27 cellular contexts compared by ENCODE assay signal in genomic region chr20:1902188-1902587, GRCh38. TPM values are rescaled to one million over a fixed set of nuclear protein-coding genes. Genes with fewer than 3 reads are reported as not detected.
DNase-seq lines count a peak whose midpoint lies in the region; ATAC-seq, FAIRE-seq and TF ChIP-seq lines count a peak whose summit lies in the region.
"Had no signal": no experiment of that assay in that cellular context is flagged by ENCODE, and none has a peak within 500 bp of the region (broad histone marks: within the 10 kb centered on the region; RNA-seq: fewer than 3 reads in every experiment).

No MANE protein-coding gene starts in this region.

- ATAC-seq in HepG2 (no peak), right lobe of liver (no peak)
- ATAC-seq: A549, GM12878, HCT116 had no signal

- CTCF ChIA-PET in HepG2 (lab: Yijun Ruan, JAX; ENCODE audit: low intra/inter-chr PET ratio, low total read pairs), result no interaction called here

- no peaks in the 10 kb centered on the region for H3K36me3 ChIP-seq in HepG2 (replicated peaks in 1 of 2; ENCODE audit: control insufficient read depth in 1 of 2, insufficient read depth in 2 of 2, low read length in 2 of 2)
- H3K36me3 ChIP-seq in right lobe of liver, result peaks cover 0 to 10% (median 0%) of the 10 kb centered on the region in 4 donors
- no peaks in the 10 kb centered on the region for H3K36me3 ChIP-seq in endodermal cell (ENCODE audit: control insufficient read depth, insufficient read depth, low read length)
- peaks cover 84% of the 10 kb centered on the region for H3K36me3 ChIP-seq in neutrophil
- H3K36me3 ChIP-seq: BE2C had no signal

- no peak overlapping the region for H3K9ac ChIP-seq in HepG2 (ENCODE audit: insufficient read depth, low read depth, low read length)
- H3K9ac ChIP-seq in endodermal cell (ENCODE audit: extremely low read depth, low read length, poor library complexity, severe bottlenecking), result no peak overlapping the region
- H3K9ac ChIP-seq: BLaER1 treated with 17β-estradiol and CSF1 and Interleukin-3, amounts not matched to agents 10 nM and 100 nM; GM23248 had no signal

- TF ChIP-seq CTCF in HepG2 (CRISPR knock-in tag; IDR thresholded peaks at IDR 0.05), result no peak
- no peak for TF ChIP-seq CTCF in right lobe of liver (IDR thresholded peaks at IDR 0.05)
- no peak for TF ChIP-seq CTCF in endodermal cell (conservative IDR thresholded peaks at IDR 0.05)
- no peak for TF ChIP-seq CTCF in neutrophil (IDR thresholded peaks at IDR 0.05)

- peak; percentile 26 for FAIRE-seq in HepG2 (lab: Jason Lieb, UNC)
- FAIRE-seq: A549, D721Med, GM12878, GM19239 had no signal

- H2AFZ ChIP-seq in HepG2 (ENCODE audit: low read length), result no peak overlapping the region
- H2AFZ ChIP-seq: GM23248 had no signal

- H3K4me1 ChIP-seq in HepG2 (ENCODE audit: insufficient read depth, low read length) (peaks cover 30% of the 10 kb centered on the region), right lobe of liver (peaks cover 0 to 11% (median 1%) of the 10 kb centered on the region in 4 donors), endodermal cell (ENCODE audit: control insufficient read depth, insufficient read depth, low read length) (peaks cover 5% of the 10 kb centered on the region), neutrophil (ENCODE audit: control insufficient read depth in 1 of 2, insufficient read depth in 1 of 2, low read depth in 1 of 2, low read length in 1 of 2) (peaks cover 52 to 61% of the 10 kb centered on the region in 2 experiments)
- H3K4me1 ChIP-seq: BE2C had no signal

- 0 out of 2 replicates have a peak, but pooled peaks cover 2% of the 10 kb centered on the region for H4K20me1 ChIP-seq in HepG2 (ENCODE audit: insufficient read depth, low read length)

- H3K4me2 ChIP-seq in HepG2 (ENCODE audit: low read depth, low read length), result no peak overlapping the region
- H3K4me2 ChIP-seq: A549 had no signal

- intact Hi-C loops in HepG2 (cut with micrococcal nuclease; ENCODE audit: unreplicated experiment) (loop anchor here (5.0 kb wide), 1 partner anchor 45 kb away; no protein-coding TSS in a partner anchor), right lobe of liver (cut with DNase I) (no loop called here)

- H3K9me3 ChIP-seq in HepG2 (ENCODE audit: low read length) (no peaks in the 10 kb centered on the region), right lobe of liver (no peaks in the 10 kb centered on the region), endodermal cell (ENCODE audit: control insufficient read depth, low read length) (no peaks in the 10 kb centered on the region), neutrophil (no peaks in the 10 kb centered on the region)
- H3K9me3 ChIP-seq: A549; BE2C; BLaER1 treated with 17β-estradiol and CSF1 and Interleukin-3, amounts not matched to agents 10 nM and 100 nM had no signal

- BruUV-seq in HepG2 (replicated peaks; lab: Mats Ljungman, UMichigan), result no TSS peak

- DNase-seq in HepG2 (ENCODE audit: low spot score), result no peak
- no peak for DNase-seq in right lobe of liver
- no peak for DNase-seq in endodermal cell
- no peak for DNase-seq in stimulated activated naive CD4-positive, alpha-beta T cell treated with Interleukin-2 at 50 U/mL for 16 hours (lab: John Stamatoyannopoulos, UW)
- no peak for DNase-seq in HUDEP-2 (lab: John Stamatoyannopoulos, UW; ENCODE audit: unreplicated experiment in 76 of 76)
- no peak for DNase-seq in inferior parietal cortex (ENCODE audit: extremely low spot score)
- DNase-seq: ACHN; AML-193; BE2C; CD4-positive, alpha-beta T cell; CD8-positive, alpha-beta memory T cell; DMS 273 treated with DMSO at 0.1 percent for 48 hours; DMS79; EL; GDM1; GM23248; H9 had no signal

- WGBS in HepG2 (ENCODE audit: low lambda C conversion rate), result 84% methylated on average over 4 of the region's 4 CpGs
- WGBS in right lobe of liver (ENCODE audit: insufficient coverage, low coverage, low lambda C conversion rate, missing lambda C conversion rate), result 83% methylated on average over 3 of the region's 4 CpGs
- WGBS in endodermal cell (ENCODE audit: insufficient coverage in 1 of 2, insufficient read length in 1 of 2), 2 experiments, result 89 to 100% methylated on average over 1 to 4 of the region's 4 CpGs

- TF ChIP-seq POLR2A in HepG2 (IDR thresholded peaks at IDR 0.05; ENCODE audit: insufficient read depth in 1 of 2, low read depth in 2 of 2, low read length in 2 of 2) (no peak), right lobe of liver (IDR thresholded peaks at IDR 0.05) (no peak)

- H3K4me3 ChIP-seq in HepG2 (replicated peaks in 1 of 3; ENCODE audit: insufficient read depth in 1 of 3, low read depth in 2 of 3, low read length in 3 of 3) (no peak overlapping the region), right lobe of liver (no peak overlapping the region), endodermal cell (ENCODE audit: low read length) (no peak overlapping the region), neutrophil (ENCODE audit: low read depth in 1 of 2, low read length in 1 of 2) (no peak overlapping the region)
- H3K4me3 ChIP-seq: A549; BLaER1 treated with 17β-estradiol and CSF1 and Interleukin-3, amounts not matched to agents 10 nM and 100 nM; GM12878; GM23248 had no signal

- no peak for TF ChIP-seq RAD21 in HepG2 (CRISPR knock-in tag; IDR thresholded peaks at IDR 0.05)

- H3K36me3 Mint-ChIP-seq in endodermal cell (ENCODE audit: low read depth), result no peaks in the 10 kb centered on the region
- H3K36me3 Mint-ChIP-seq: CD8-positive, alpha-beta memory T cell had no signal

- H3K27ac ChIP-seq in HepG2 (ENCODE audit: extremely low read length, insufficient read depth, low read length) (no peak overlapping the region), right lobe of liver (no peak overlapping the region), endodermal cell (ENCODE audit: low read depth, low read length) (no peak overlapping the region), neutrophil (peak overlapping the region; percentile 15), temporal lobe (ENCODE audit: low read depth, low read length) (peak overlapping the region; percentile 40)
- H3K27ac ChIP-seq: 22Rv1; A549; BLaER1 treated with 17β-estradiol and CSF1 and Interleukin-3, amounts not matched to agents 10 nM and 100 nM; GM23248 had no signal

- no peaks in the 10 kb centered on the region for H3K9me3 Mint-ChIP-seq in endodermal cell
- H3K9me3 Mint-ChIP-seq: CD14-positive monocyte; CD4-positive, alpha-beta T cell; CD8-positive, alpha-beta memory T cell; H9 had no signal

- POLR2A ChIA-PET in HepG2 (lab: Yijun Ruan, JAX), result interaction anchor here (0.5 kb wide), 1 partner anchor 624 kb away, joined by 3 read pairs; no protein-coding TSS in a partner anchor

- no peak for TF ChIP-seq EP300 in HepG2 (IDR thresholded peaks at IDR 0.05; ENCODE audit: low read depth in 2 of 2, low read length in 2 of 2)
- no peak for TF ChIP-seq EP300 in HepG2 (CRISPR knock-in tag; IDR thresholded peaks at IDR 0.05; ENCODE audit: borderline replicate concordance)

- H3K4me1 Mint-ChIP-seq in endodermal cell, result peaks cover 14% of the 10 kb centered on the region

- H3K27ac Mint-ChIP-seq in endodermal cell, result peak overlapping the region; percentile 39
- H3K27ac Mint-ChIP-seq: CD4-positive, alpha-beta T cell; CD8-positive, alpha-beta memory T cell had no signal

- H3K4me3 Mint-ChIP-seq in endodermal cell, result no peak overlapping the region
- H3K4me3 Mint-ChIP-seq: CD14-positive monocyte; CD4-positive, alpha-beta T cell; CD8-positive, alpha-beta memory T cell had no signal

- peaks cover 3% of the 10 kb centered on the region for H3K79me2 ChIP-seq in HepG2 (ENCODE audit: insufficient read depth, low read length)

- H3K27me3 ChIP-seq in HepG2 (ENCODE audit: control insufficient read depth in 1 of 2, insufficient read depth in 2 of 2, low read length in 2 of 2), result no peaks in the 10 kb centered on the region
- no peaks in the 10 kb centered on the region for H3K27me3 ChIP-seq in right lobe of liver
- H3K27me3 ChIP-seq in endodermal cell (ENCODE audit: control insufficient read depth, insufficient read depth, low read length, poor library complexity, severe bottlenecking), result no peaks in the 10 kb centered on the region
- no peaks in the 10 kb centered on the region for H3K27me3 ChIP-seq in neutrophil
- H3K27me3 ChIP-seq: BE2C had no signal

- in situ Hi-C loops in HepG2 (cut with HindIII; ENCODE audit: extremely low pct_ligation_motif_present, low pct_unique_long_range_greater_than_20kb), result no loop called here

- H3K27me3 Mint-ChIP-seq in endodermal cell (ENCODE audit: insufficient read depth), result peaks cover 2% of the 10 kb centered on the region

TF ChIP-seq in HepG2, 621 proteins besides CTCF, POLR2A, EP300 and RAD21:
- TF ChIP-seq ZNF629 (CRISPR knock-in tag; conservative IDR thresholded peaks at IDR 0.05) (peak; percentile 70), ZKSCAN1 (IDR thresholded peaks at IDR 0.05; ENCODE audit: low read length) (peak; percentile 56; the same call in 1 of the 2 replicates), LCORL (IDR thresholded peaks at IDR 0.05) (no peak), LCORL (CRISPR knock-in tag; IDR thresholded peaks at IDR 0.05) (no peak)

RNA-seq across cellular contexts. Expression of gene SIRPA, which starts 7.0 kb away (rescaled TPM):
- 13.1 and 17.6 TPM in 2 replicates for total RNA-seq in HepG2 (2016; rRNA removed; fragmentation: Illumina TruSeq; extraction: Trizol)
- 7.1 and 7.6 TPM in 2 replicates for total RNA-seq in HepG2 (2016; cell fraction: cytosol; rRNA removed; fragmentation: Illumina TruSeq; extraction: Trizol; ENCODE audit: low read depth)
- total RNA-seq in HepG2 (2016; cell fraction: insoluble cytoplasmic fraction; rRNA removed; fragmentation: Illumina TruSeq; extraction: Trizol), result 12.0 and 17.3 TPM in 2 replicates
- 23.3 and 25.2 TPM in 2 replicates for total RNA-seq in HepG2 (2016; cell fraction: membrane; rRNA removed; fragmentation: Illumina TruSeq; extraction: Trizol)
- 17.5 and 21.7 TPM in 2 replicates for total RNA-seq in HepG2 (2016; cell fraction: nucleus; rRNA removed; fragmentation: Illumina TruSeq; extraction: Trizol)
- polyA plus RNA-seq in HepG2 (2011; rRNA removed), result 6.8 and 7.2 TPM in 2 replicates
- 5.4 and 6.5 TPM in 2 replicates for polyA plus RNA-seq in HepG2 (2011; cell fraction: cytosol; rRNA removed)
- 9.1 and 9.3 TPM in 2 replicates for polyA plus RNA-seq in HepG2 (2011; cell fraction: nucleus; rRNA removed)
- 2.7 and 4.8 TPM in 2 replicates for polyA plus RNA-seq in HepG2 (2012)
- 20.1 and 21.9 TPM in 2 replicates for polyA plus RNA-seq in HepG2 (2016; cell fraction: cytosol; fragmentation: Illumina TruSeq; extraction: Trizol; ENCODE audit: low read depth)
- 23.3 and 30.2 TPM in 2 replicates for polyA plus RNA-seq in HepG2 (2016; cell fraction: insoluble cytoplasmic fraction; fragmentation: Illumina TruSeq; extraction: Trizol; ENCODE audit: low read depth)
- polyA plus RNA-seq in HepG2 (2016; cell fraction: membrane; fragmentation: Illumina TruSeq; extraction: Trizol; ENCODE audit: low read depth), result 44.9 and 45.6 TPM in 2 replicates
- 53.5 and 55.1 TPM in 2 replicates for polyA plus RNA-seq in HepG2 (2016; cell fraction: nucleus; fragmentation: Illumina TruSeq; extraction: Trizol; ENCODE audit: insufficient read depth, low read depth)
- 0.05 and 6.2 TPM in 2 replicates for polyA minus RNA-seq in HepG2 (2011; rRNA and poly(A)+ RNA removed; ENCODE audit: low replicate concordance)
- 2.5 and 3.8 TPM in 2 replicates for polyA minus RNA-seq in HepG2 (2011; cell fraction: cytosol; rRNA and poly(A)+ RNA removed)
- polyA minus RNA-seq in HepG2 (2011; cell fraction: nucleus; rRNA and poly(A)+ RNA removed), result 2.4 and 2.6 TPM in 2 replicates
- total RNA-seq in right lobe of liver, result 10 to 100 TPM; 26.8 to 42.7 (median 34.8) TPM
- 1 to 10 TPM; 5.1 to 6.3 TPM for total RNA-seq in endodermal cell
- polyA plus RNA-seq in endodermal cell (2013, experiment 1 of 2), result 11.6 TPM
- polyA plus RNA-seq in endodermal cell (2013, experiment 2 of 2), result 11.1 TPM
- total RNA-seq in temporal lobe, result 9.3 TPM
- polyA plus RNA-seq: CD8-positive, alpha-beta memory T cell had no signal

Comparison
In these comparisons a context has a peak if more than half of its experiments do, and no peak if none do; other contexts are left out.
1. H3K27ac ChIP-seq: peak in neutrophil (single experiment) and temporal lobe (single experiment); none in HepG2 (single experiment), right lobe of liver (0 of 3) and endodermal cell (single experiment).